Comparison of ENCODE assay signal across 8 cellular contexts in genomic region chrX:103404225-103405008, GRCh38. TPM values are rescaled to one million over a fixed set of nuclear protein-coding genes. Genes with fewer than 3 reads are reported as not detected.
A peak's percentile ranks its signal among the peaks of the same experiment; 100 is the strongest.
DNase-seq lines count a peak whose midpoint lies in the region; ATAC-seq and TF ChIP-seq lines count a peak whose summit lies in the region.

No MANE protein-coding gene starts in this region.

- no peak for TF ChIP-seq POLR2A in prostate gland (IDR thresholded peaks at IDR 0.05)

- H3K4me1 ChIP-seq in adipocyte (ENCODE audit: control insufficient read depth, insufficient read depth, low read length) (peaks cover 5% of the 10 kb centered on the region), right cardiac atrium (ENCODE audit: control insufficient read depth, insufficient read depth, low read length) (no peaks in the 10 kb centered on the region), prostate gland (replicated peaks) (no peaks in the 10 kb centered on the region)

- intact Hi-C loops in right cardiac atrium (cut with DNase I): no loop called here
- intact Hi-C loops in prostate gland (cut with DNase I): no loop called here

- H3K36me3 ChIP-seq in adipocyte (ENCODE audit: control insufficient read depth, insufficient read depth, low read length, severe bottlenecking) (no peaks in the 10 kb centered on the region), prostate gland (no peaks in the 10 kb centered on the region)

- H3K4me3 ChIP-seq in adipocyte (ENCODE audit: low read length): peak overlapping the region; percentile 86
- H3K4me3 ChIP-seq in right cardiac atrium (ENCODE audit: low read length): peak overlapping the region; percentile 87
- peak overlapping the region; percentile 11 to 27 for H3K4me3 ChIP-seq in prostate gland

- no peak for TF ChIP-seq CTCF in prostate gland (IDR thresholded peaks at IDR 0.05)

- H3K9ac ChIP-seq in adipocyte (ENCODE audit: low read length): peak overlapping the region; percentile 71

- WGBS in right cardiac atrium: 2% methylated on average over 19 of the region's 19 CpGs
- WGBS in prostate gland: 1% methylated on average over 19 of the region's 19 CpGs

- H3K27me3 ChIP-seq in adipocyte (replicated peaks; ENCODE audit: control insufficient read depth, insufficient read depth, low read length): peaks cover 8% of the 10 kb centered on the region
- H3K27me3 ChIP-seq in right cardiac atrium (ENCODE audit: control insufficient read depth, insufficient read depth): no peaks in the 10 kb centered on the region
- no peaks in the 10 kb centered on the region for H3K27me3 ChIP-seq in prostate gland (replicated peaks; ENCODE audit: insufficient read depth)

- DNase-seq in DMS114 treated with DMSO at 0.1 percent for 48 hours (lab: John Stamatoyannopoulos, UW; ENCODE audit: unreplicated experiment) (peak; percentile 72), OCI-M1 (lab: John Stamatoyannopoulos, UW) (peak; percentile 81), adipocyte (ENCODE audit: low read depth) (peak; percentile 83), right cardiac atrium (peak; percentile 63 to 81 (median 74)), prostate gland (ENCODE audit: low spot score) (peak; percentile 7), OCI-M2 (lab: John Stamatoyannopoulos, UW; ENCODE audit: unreplicated experiment) (no peak)

- H3K9me3 ChIP-seq in adipocyte (ENCODE audit: control insufficient read depth, low read length): no peaks in the 10 kb centered on the region
- no peaks in the 10 kb centered on the region for H3K9me3 ChIP-seq in right cardiac atrium (ENCODE audit: control insufficient read depth, low read length)
- H3K9me3 ChIP-seq in prostate gland: no peaks in the 10 kb centered on the region

- peak; percentile 59 for ATAC-seq in GM19468 (IDR thresholded peaks at IDR 0.05; ENCODE audit: extremely low read depth, unreplicated experiment)
- ATAC-seq in HG03521 (IDR thresholded peaks at IDR 0.05; ENCODE audit: unreplicated experiment): peak; percentile 90
- ATAC-seq in right cardiac atrium: peak; percentile 91 to 94

- H3K27ac ChIP-seq in right cardiac atrium (ENCODE audit: low read length) (peak overlapping the region; percentile 52), prostate gland (no peak overlapping the region)

RNA-seq across cellular contexts. Expression of gene BEX3, which starts 28.1 kb away (rescaled TPM):
- total RNA-seq in right cardiac atrium (100 to 1,000 TPM; 185 to 244 (median 213) TPM), prostate gland (100 to 1,000 TPM; 249 to 418 TPM)
- polyA plus RNA-seq in right cardiac atrium: 305 TPM

RNA-seq across cellular contexts. Expression of gene TCEAL9, which starts 48.1 kb away (rescaled TPM):
- 10 to 100 TPM; 32.2 to 47.0 (median 35.2) TPM for total RNA-seq in right cardiac atrium
- 99.5 TPM for polyA plus RNA-seq in right cardiac atrium
- 10 to 100 TPM; 49.8 to 88.2 TPM for total RNA-seq in prostate gland

Comparison
In these comparisons a context has a peak if more than half of its experiments do, and no peak if none do; other contexts are left out.
1. H3K4me3 ChIP-seq: peak in every context shown above with its lines; median percentile 87 in right cardiac atrium; 86 in adipocyte; 19 in prostate gland.